Comparison of ENCODE assay signal across 8 cellular contexts in genomic region chr6:55276745-55277627, GRCh38. TPM values are rescaled to one million over a fixed set of nuclear protein-coding genes. Genes with fewer than 3 reads are reported as not detected.
A peak's percentile ranks its signal among the peaks of the same experiment; 100 is the strongest.
DNase-seq lines count a peak whose midpoint lies in the region; ATAC-seq and TF ChIP-seq lines count a peak whose summit lies in the region.

No MANE protein-coding gene starts in this region.

- no peak overlapping the region for H3K27ac Mint-ChIP-seq in activated CD4-positive, alpha-beta memory T cell treated with anti-CD3 and anti-CD28 coated beads for 36 hours

- H3K36me3 ChIP-seq in A673 (ENCODE audit: insufficient read depth, low read length, poor library complexity, severe bottlenecking) (no peaks in the 10 kb centered on the region), mammary epithelial cell (ENCODE audit: insufficient read depth, low read length) (no peaks in the 10 kb centered on the region)

- no peak overlapping the region for H3K4me3 Mint-ChIP-seq in activated CD4-positive, alpha-beta memory T cell treated with anti-CD3 and anti-CD28 coated beads for 36 hours

- 26% methylated on average over 14 of the region's 15 CpGs for WGBS in mammary epithelial cell (ENCODE audit: low coverage, missing lambda C conversion rate)

- H3K4me2 ChIP-seq in mammary epithelial cell (ENCODE audit: insufficient read depth, low read depth, low read length), result peak overlapping the region; percentile 18

- H2AFZ ChIP-seq in mammary epithelial cell (ENCODE audit: low read depth, low read length), result no peak overlapping the region

- TF ChIP-seq CTCF in A673 (conservative IDR thresholded peaks at IDR 0.05; ENCODE audit: low read depth, low read length) (peak; percentile 78), GM13976 (IDR thresholded peaks at IDR 0.05; ENCODE audit: borderline replicate concordance, control extremely low read depth, extremely low read depth, insufficient read depth, missing control alignments) (peak; percentile 47), HL-60 (IDR thresholded peaks at IDR 0.05; ENCODE audit: insufficient read depth, low read length) (peak; percentile 23), mammary epithelial cell (conservative IDR thresholded peaks at IDR 0.05 in 1 of 2, IDR thresholded peaks at IDR 0.05 in 1 of 2; ENCODE audit: extremely low read depth in 1 of 2, insufficient read depth in 1 of 2, low read depth in 1 of 2, low read length in 2 of 2) (peak; percentile 56 to 71)

- intact Hi-C loops in A673 (cut with micrococcal nuclease; ENCODE audit: unreplicated experiment) (loop anchor here (2.0 to 10.0 kb wide), 3 partner anchors 608 to 1016 kb away; no protein-coding TSS in a partner anchor), mammary epithelial cell (cut with micrococcal nuclease) (loop anchor here (1.0 to 10.0 kb wide), 5 partner anchors 168 to 1008 kb away; no protein-coding TSS in a partner anchor)
- intact Hi-C loops in activated CD4-positive, alpha-beta memory T cell treated with anti-CD3 and anti-CD28 coated beads for 36 hours (cut with micrococcal nuclease), result no loop called here

- POLR2A ChIA-PET in A673 (lab: Charles Lee; ENCODE audit: low non-redundant PET), result no interaction called here
- POLR2A ChIA-PET in activated CD4-positive, alpha-beta memory T cell treated with anti-CD3 and anti-CD28 coated beads for 36 hours (lab: Charles Lee), result no interaction called here

- DNase-seq in A673 (ENCODE audit: low spot score) (peak; percentile 73), GM13976 (ENCODE audit: low spot score) (peak; percentile 32), HL-60 (ENCODE audit: low read depth in 1 of 2, low spot score in 1 of 2) (peak; percentile 10 to 28), NCI-H82 (lab: John Stamatoyannopoulos, UW) (peak; percentile 73), mammary epithelial cell (peak; percentile 39), left kidney (ENCODE audit: low read depth, low spot score) (peak; percentile 83)
- DNase-seq in activated CD4-positive, alpha-beta memory T cell treated with anti-CD3 and anti-CD28 coated beads for 36 hours, result no peak

- H3K27me3 Mint-ChIP-seq in activated CD4-positive, alpha-beta memory T cell treated with anti-CD3 and anti-CD28 coated beads for 36 hours, result no peaks in the 10 kb centered on the region

- BruUV-seq in A673 (replicated peaks; lab: Mats Ljungman, UMichigan), result no TSS peak
- BruUV-seq in mammary epithelial cell (replicated peaks; lab: Mats Ljungman, UMichigan), result no TSS peak

- H3K4me1 Mint-ChIP-seq in activated CD4-positive, alpha-beta memory T cell treated with anti-CD3 and anti-CD28 coated beads for 36 hours (ENCODE audit: low read depth), result no peaks in the 10 kb centered on the region

- peaks cover 5% of the 10 kb centered on the region for H3K9me3 Mint-ChIP-seq in activated CD4-positive, alpha-beta memory T cell treated with anti-CD3 and anti-CD28 coated beads for 36 hours

- no peaks in the 10 kb centered on the region for H3K9me3 ChIP-seq in A673 (ENCODE audit: low read depth, low read length, poor library complexity, severe bottlenecking)
- H3K9me3 ChIP-seq in mammary epithelial cell (replicated peaks; ENCODE audit: insufficient read depth, low read length), result no peaks in the 10 kb centered on the region

- H3K4me1 ChIP-seq in A673 (ENCODE audit: insufficient read depth, low read length, poor library complexity, severe bottlenecking) (peaks cover 6% of the 10 kb centered on the region), mammary epithelial cell (ENCODE audit: insufficient read depth, low read length) (no peaks in the 10 kb centered on the region)

- no peaks in the 10 kb centered on the region for H3K36me3 Mint-ChIP-seq in activated CD4-positive, alpha-beta memory T cell treated with anti-CD3 and anti-CD28 coated beads for 36 hours

- no peak overlapping the region for H3K9ac ChIP-seq in mammary epithelial cell (ENCODE audit: insufficient read depth, low read length)

- dilution Hi-C loops in mammary epithelial cell (cut with HindIII; ENCODE audit: low sequenced_read_pairs), result no loop called here

- CTCF ChIA-PET in A673 (lab: Charles Lee) (interaction anchor here (0.6 to 1.5 kb wide), 9 partner anchors 10 to 1016 kb away, joined by 3 to 11 read pairs (median 4); no protein-coding TSS in a partner anchor), mammary epithelial cell (lab: Charles Lee; ENCODE audit: low non-redundant PET) (interaction anchor here (0.6 to 0.8 kb wide), 3 partner anchors 605 to 676 kb away, joined by 5 to 6 read pairs (median 6); no protein-coding TSS in a partner anchor)
- CTCF ChIA-PET in activated CD4-positive, alpha-beta memory T cell treated with anti-CD3 and anti-CD28 coated beads for 36 hours (lab: Charles Lee), result interaction anchor here (0.5 to 1.5 kb wide), 7 partner anchors 10 to 1826 kb away, joined by 3 to 7 read pairs (median 3); no protein-coding TSS in a partner anchor

- H4K20me1 ChIP-seq in mammary epithelial cell (ENCODE audit: insufficient read depth, low read length), result no peaks in the 10 kb centered on the region

- ATAC-seq in HG03521 (IDR thresholded peaks at IDR 0.05; ENCODE audit: unreplicated experiment), result no peak

- no peaks in the 10 kb centered on the region for H3K79me2 ChIP-seq in mammary epithelial cell (ENCODE audit: insufficient read depth, low read length)

- in situ Hi-C loops in GM13976 (cut with MboI; ENCODE audit: low sequenced_read_pairs, unreplicated experiment) (no loop called here), mammary epithelial cell (cut with MboI; ENCODE audit: low sequenced_read_pairs in 2 of 2) (loop anchor here (25.0 kb wide), 2 partner anchors 685 to 1010 kb away; no protein-coding TSS in a partner anchor)

- no peaks in the 10 kb centered on the region for H3K27me3 ChIP-seq in A673 (replicated peaks; ENCODE audit: insufficient read depth, low read depth, low read length, poor library complexity)
- no peaks in the 10 kb centered on the region for H3K27me3 ChIP-seq in HL-60 (ENCODE audit: insufficient read depth, poor library complexity, severe bottlenecking)
- peaks cover 1% of the 10 kb centered on the region for H3K27me3 ChIP-seq in mammary epithelial cell (ENCODE audit: insufficient read depth, low read length)

- H3K27ac ChIP-seq in A673 (ENCODE audit: low read depth, low read length, poor library complexity, severe bottlenecking), result no peak overlapping the region
- no peak overlapping the region for H3K27ac ChIP-seq in HL-60 (replicated peaks)
- no peak overlapping the region for H3K27ac ChIP-seq in mammary epithelial cell (ENCODE audit: insufficient read depth, low read depth, low read length)

- H3K4me3 ChIP-seq in A673 (ENCODE audit: low read depth, low read length, poor library complexity, severe bottlenecking) (no peak overlapping the region), HL-60 (replicated peaks; ENCODE audit: insufficient read depth, low read length) (no peak overlapping the region), mammary epithelial cell (replicated peaks in 1 of 3; ENCODE audit: insufficient read depth in 1 of 3, low read depth in 2 of 3, low read length in 3 of 3) (no peak overlapping the region)

RNA-seq across cellular contexts. Expression of gene GFRAL, which starts 50.3 kb away (rescaled TPM):
- not detected in 2 replicates for total RNA-seq in A673 (2021)
- total RNA-seq in mammary epithelial cell, result not detected
- polyA plus RNA-seq in mammary epithelial cell, result not detected
- not detected for polyA minus RNA-seq in mammary epithelial cell
- not detected for total RNA-seq in activated CD4-positive, alpha-beta memory T cell treated with anti-CD3 and anti-CD28 coated beads for 36 hours

Comparison
In these comparisons a context has a peak if more than half of its experiments do, and no peak if none do; other contexts are left out.
1. CTCF ChIP-seq: peak in every context shown above with its lines; median percentile 78 in A673; 64 in mammary epithelial cell; 47 in GM13976; 23 in HL-60.